8 cellular contexts compared by ENCODE assay signal in the genomic region with DNA sequence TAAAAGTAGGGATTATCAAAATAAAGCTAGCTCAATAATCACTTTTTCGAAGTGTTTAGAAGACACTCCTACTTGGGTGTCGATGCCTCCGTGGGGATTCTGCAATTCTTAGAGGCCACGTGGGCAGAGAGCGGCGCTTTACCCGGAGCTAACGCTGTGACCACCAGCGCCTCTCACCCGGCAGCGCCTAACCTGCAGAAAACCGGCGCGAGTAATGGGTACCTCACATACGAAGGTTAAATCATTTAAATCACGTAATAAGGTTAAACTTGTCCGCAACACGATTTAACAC. TPM values are rescaled to one million over a fixed set of nuclear protein-coding genes. Genes with fewer than 3 reads are reported as not detected.
DNase-seq lines count a peak whose midpoint lies in the region; ATAC-seq, FAIRE-seq and TF ChIP-seq lines count a peak whose summit lies in the region.

No MANE protein-coding gene starts in this region.

- no peak for FAIRE-seq in GM19239 (lab: Jason Lieb, UNC)

- H3K9ac ChIP-seq in Karpas-422 (ENCODE audit: low read length) (peak overlapping the region; percentile 85), SK-N-MC (ENCODE audit: insufficient read length) (peak overlapping the region; percentile 100)

- intact Hi-C loops in left cardiac atrium (cut with DNase I), result loop anchor here in 1 of 2 donors (5.0 kb wide), 1 partner anchor 42 kb away; a partner anchor contains a TSS

- no peaks in the 10 kb centered on the region for H3K27me3 ChIP-seq in DOHH2 (ENCODE audit: control insufficient read depth, low read length)
- H3K27me3 ChIP-seq in Karpas-422 (ENCODE audit: low read length), result no peaks in the 10 kb centered on the region

- H3K79me2 ChIP-seq in DOHH2 (ENCODE audit: control insufficient read depth, low read length), result peaks cover 94% of the 10 kb centered on the region
- H3K79me2 ChIP-seq in Karpas-422 (ENCODE audit: low read length), result peaks cover 90% of the 10 kb centered on the region

- DNase-seq in Karpas-422 (peak; percentile 94), SK-N-MC (ENCODE audit: low read depth, low spot score) (no peak), left cardiac atrium (peak; percentile 76), renal cortical epithelial cell (ENCODE audit: low read depth) (peak; percentile 46), GM19239 (ENCODE audit: insufficient read length, low spot score) (no peak)
- peak; percentile 35 for DNase-seq in activated naive CD8-positive, alpha-beta T cell treated with anti-CD3 and anti-CD28 coated beads, Interleukin-2, amount 50 U/mL, for 16 hours (ENCODE audit: low read depth, low spot score)

- no peaks in the 10 kb centered on the region for H3K9me2 ChIP-seq in DOHH2 (replicated peaks; ENCODE audit: control insufficient read depth, low read length)
- no peaks in the 10 kb centered on the region for H3K9me2 ChIP-seq in Karpas-422 (replicated peaks; ENCODE audit: insufficient read depth, low read length)

- peak; percentile 26 for ATAC-seq in GM21737 (IDR thresholded peaks at IDR 0.05; ENCODE audit: unreplicated experiment)
- peak; percentile 71 to 79 for ATAC-seq in left cardiac atrium

- H3K4me2 ChIP-seq in DOHH2 (ENCODE audit: low read length), result peak overlapping the region; percentile 86
- peak overlapping the region; percentile 92 for H3K4me2 ChIP-seq in Karpas-422 (ENCODE audit: low read depth, low read length, poor library complexity, severe bottlenecking)

- no peak overlapping the region for H2AFZ ChIP-seq in Karpas-422 (ENCODE audit: low read length)

- H4K20me1 ChIP-seq in DOHH2 (ENCODE audit: control insufficient read depth, insufficient read depth, low read depth, low read length), result peaks cover 37% of the 10 kb centered on the region
- peaks cover 49% of the 10 kb centered on the region for H4K20me1 ChIP-seq in Karpas-422 (ENCODE audit: insufficient read depth, low read depth, low read length)

- no peak for TF ChIP-seq CTCF in DOHH2 (IDR thresholded peaks at IDR 0.05; ENCODE audit: low read depth, low read length, poor library complexity, severe bottlenecking)

- H3K27ac ChIP-seq in DOHH2 (ENCODE audit: low read depth, low read length) (peak overlapping the region; percentile 91), Karpas-422 (ENCODE audit: low read length) (peak overlapping the region; percentile 85), SK-N-MC (peak overlapping the region; percentile 93)

- H3K36me3 ChIP-seq in DOHH2 (ENCODE audit: control insufficient read depth, low read length) (peaks cover 64% of the 10 kb centered on the region), Karpas-422 (ENCODE audit: insufficient read depth, low read length) (peaks cover 59% of the 10 kb centered on the region), SK-N-MC (ENCODE audit: insufficient read depth, low read length) (peaks cover 50% of the 10 kb centered on the region)

- H3K4me1 ChIP-seq in DOHH2 (ENCODE audit: control insufficient read depth, low read length) (peaks cover 42% of the 10 kb centered on the region), Karpas-422 (ENCODE audit: low read length) (peaks cover 50% of the 10 kb centered on the region)

- peaks cover 53% of the 10 kb centered on the region for H3F3A ChIP-seq in DOHH2 (ENCODE audit: control insufficient read depth, insufficient read depth)

- peak overlapping the region; percentile 87 for H3K4me3 ChIP-seq in DOHH2 (ENCODE audit: low read length)
- peak overlapping the region; percentile 79 for H3K4me3 ChIP-seq in Karpas-422 (ENCODE audit: low read length)
- H3K4me3 ChIP-seq in SK-N-MC, result peak overlapping the region; percentile 98

- H3K9me3 ChIP-seq in DOHH2 (ENCODE audit: control insufficient read depth, insufficient read depth, low read length) (no peaks in the 10 kb centered on the region), Karpas-422 (ENCODE audit: low read length) (no peaks in the 10 kb centered on the region), SK-N-MC (ENCODE audit: low read depth, low read length) (no peaks in the 10 kb centered on the region)

RNA-seq across cellular contexts. Expression of a gene that starts 0.5 kb away (rescaled TPM):
- 289 and 429 TPM in 2 replicates for total RNA-seq in Karpas-422 (2014; rRNA removed; shearing (Covaris generic); ENCODE audit: low replicate concordance)
- total RNA-seq in left cardiac atrium, result 10 to 100 TPM; 29.6 to 53.2 TPM
- 157 and 360 TPM in 2 replicates for total RNA-seq in renal cortical epithelial cell

RNA-seq across cellular contexts. Expression of a gene that starts 0.7 kb away (rescaled TPM):
- 44.0 and 81.4 TPM in 2 replicates for total RNA-seq in Karpas-422 (2014; rRNA removed; shearing (Covaris generic); ENCODE audit: low replicate concordance)
- total RNA-seq in left cardiac atrium (10 to 100 TPM; 27.2 to 28.4 TPM), renal cortical epithelial cell (21.5 and 61.6 TPM in 2 replicates)

RNA-seq across cellular contexts. Expression of a gene that starts 43.3 kb away (rescaled TPM):
- 62.0 and 77.4 TPM in 2 replicates for total RNA-seq in Karpas-422 (2014; rRNA removed; shearing (Covaris generic); ENCODE audit: low replicate concordance)
- total RNA-seq in left cardiac atrium (10 to 100 TPM; 19.3 to 21.8 TPM), renal cortical epithelial cell (24.8 and 45.9 TPM in 2 replicates)

Comparison
In these comparisons a context has a peak if more than half of its experiments do, and no peak if none do; other contexts are left out.
1. DNase-seq: peak in Karpas-422 (single experiment), activated naive CD8-positive, alpha-beta T cell treated with anti-CD3 and anti-CD28 coated beads, Interleukin-2, amount 50 U/mL, for 16 hours (single experiment), left cardiac atrium (single experiment) and renal cortical epithelial cell (single experiment); none in SK-N-MC (single experiment) and GM19239 (single experiment).
2. Peak in every context shown above with its lines, with median percentiles within 50 percentile points of each other: H3K27ac ChIP-seq and H3K4me3 ChIP-seq.